8 cellular contexts compared by ENCODE assay signal in genomic region chr16:89490386-89491237, GRCh38. TPM values are rescaled to one million over a fixed set of nuclear protein-coding genes. Genes with fewer than 3 reads are reported as not detected.
DNase-seq lines count a peak whose midpoint lies in the region; ATAC-seq, FAIRE-seq and TF ChIP-seq lines count a peak whose summit lies in the region.

Gene ANKRD11, minus strand, starts transcription at chr16:89490561. Its CDS starts 173,542 bp downstream, at chr16:89317019.

- intact Hi-C loops in adrenal gland (cut with DNase I) = no loop called here
- intact Hi-C loops in heart left ventricle (cut with DNase I) = loop anchor here in 2 of 10 donors (1.0 to 5.0 kb wide), 2 partner anchors 157 to 158 kb away; no protein-coding TSS in a partner anchor
- intact Hi-C loops in posterior cingulate gyrus (cut with DNase I) = loop anchor here (2.0 to 10.0 kb wide), 3 partner anchors 18 to 156 kb away; partner anchors contain the start of gene SPG7

- H3K9me3 ChIP-seq in adrenal gland (replicated peaks in 1 of 3) = no peaks in the 10 kb centered on the region
- no peaks in the 10 kb centered on the region for H3K9me3 ChIP-seq in heart left ventricle
- H3K9me3 ChIP-seq in upper lobe of left lung = no peaks in the 10 kb centered on the region

- H3K4me1 ChIP-seq in adrenal gland (replicated peaks in 1 of 2) (peaks cover 24 to 45% of the 10 kb centered on the region in 2 donors), heart left ventricle (peaks cover 4 to 49% (median 42%) of the 10 kb centered on the region in 12 donors), upper lobe of left lung (peaks cover 41 to 61% (median 43%) of the 10 kb centered on the region in 4 donors)

- H3K27me3 ChIP-seq in adrenal gland (no peaks in the 10 kb centered on the region), heart left ventricle (no peaks in the 10 kb centered on the region), upper lobe of left lung (no peaks in the 10 kb centered on the region)

- TF ChIP-seq EP300 in upper lobe of left lung (IDR thresholded peaks at IDR 0.05) = no peak

- H3K4me3 ChIP-seq in adrenal gland (peak within 1 kb of the TSS; percentile 35 to 97 (median 71)), heart left ventricle (peak within 1 kb of the TSS; percentile 73 to 100 (median 89)), upper lobe of left lung (peak within 1 kb of the TSS; percentile 67 to 99 (median 95))

- peak; percentile 99 for FAIRE-seq in GM12892 (lab: Jason Lieb, UNC)

- 0 to 1% (median 0%) methylated on average over 19 to 102 of the region's 105 CpGs for WGBS in adrenal gland, 4 donors
- WGBS in heart left ventricle, 4 donors = 0 to 1% (median 1%) methylated on average over 41 to 105 of the region's 105 CpGs
- WGBS in upper lobe of left lung, 2 donors = 0% methylated on average over 16 to 44 of the region's 105 CpGs

- H3K27ac ChIP-seq in adrenal gland = peak within 1 kb of the TSS; percentile 92 to 100 (median 97)
- H3K27ac ChIP-seq in heart left ventricle = peak within 1 kb of the TSS; percentile 92 to 98 (median 95)
- peak within 1 kb of the TSS; percentile 98 to 100 (median 100) for H3K27ac ChIP-seq in upper lobe of left lung

- H3K36me3 ChIP-seq in adrenal gland (replicated peaks in 1 of 2) (no peaks in the 10 kb centered on the region), heart left ventricle (peaks cover 0 to 10% (median 0%) of the 10 kb centered on the region in 9 donors), upper lobe of left lung (peaks cover 0 to 3% (median 1%) of the 10 kb centered on the region in 4 donors)

- TF ChIP-seq CTCF in adrenal gland (IDR thresholded peaks at IDR 0.05) (no peak), heart left ventricle (IDR thresholded peaks at IDR 0.05) (peak in 1 of 12 donors; percentile 7), upper lobe of left lung (IDR thresholded peaks at IDR 0.05) (peak in 3 of 6 experiments; percentile 21 to 40 (median 28))

- TF ChIP-seq POLR2A in GM12892 (IDR thresholded peaks at IDR 0.05; ENCODE audit: low read depth, low read length) = peak; percentile 85
- TF ChIP-seq POLR2A in adrenal gland (IDR thresholded peaks at IDR 0.05) = peak; percentile 96
- peak; percentile 63 to 85 for TF ChIP-seq POLR2A in heart left ventricle (IDR thresholded peaks at IDR 0.05)
- peak; percentile 15 to 97 (median 78) for TF ChIP-seq POLR2A in upper lobe of left lung (IDR thresholded peaks at IDR 0.05)

- ATAC-seq in HG02852 (IDR thresholded peaks at IDR 0.05; ENCODE audit: unreplicated experiment) = peak; percentile 77
- peak; percentile 96 to 100 (median 99) for ATAC-seq in heart left ventricle
- peak; percentile 97 to 99 for ATAC-seq in upper lobe of left lung (ENCODE audit: low FRiP score in 2 of 2)

- peak; percentile 96 for DNase-seq in GM12892 (ENCODE audit: insufficient read length)
- peak; percentile 98 for DNase-seq in NCI-H146 (lab: John Stamatoyannopoulos, UW)
- peak; percentile 97 to 100 (median 98) for DNase-seq in T-helper 1 cell
- peak; percentile 98 to 100 (median 100) for DNase-seq in adrenal gland
- peak; percentile 99 to 100 (median 99) for DNase-seq in heart left ventricle
- peak; percentile 98 to 100 (median 99) for DNase-seq in posterior cingulate gyrus
- peak; percentile 99 for DNase-seq in upper lobe of left lung

RNA-seq across cellular contexts. Expression of gene ANKRD11, which starts in this region (rescaled TPM):
- 48.7 TPM for polyA plus RNA-seq in GM12892 (2012; ENCODE audit: missing spikeins)
- total RNA-seq in adrenal gland (100 to 1,000 TPM in 3 of 8 donors, 10 to 100 TPM in 5; 57.0 to 127 (median 90.7) TPM), heart left ventricle (100 to 1,000 TPM in 1 of 9 donors, 10 to 100 TPM in 8; 53.6 to 123 (median 67.7) TPM), upper lobe of left lung (100 to 1,000 TPM in 5 of 6 donors, 10 to 100 TPM in 1; 92.4 to 313 (median 134) TPM)
- polyA plus RNA-seq in adrenal gland (100 to 1,000 TPM in 1 of 3 donors, 10 to 100 TPM in 2; 56.3 to 125 (median 76.6) TPM), heart left ventricle (10 to 100 TPM; 53.9 to 80.8 TPM)

Comparison
In these comparisons a context has a peak if more than half of its experiments do, and no peak if none do; other contexts are left out.
1. Peak in every context shown above with its lines: DNase-seq, ATAC-seq, H3K4me3 ChIP-seq and H3K27ac ChIP-seq.